ENCODE assay signal across 19 cellular contexts in genomic region chr14:100851946-100852620, GRCh38. TPM values are rescaled to one million over a fixed set of nuclear protein-coding genes. Genes with fewer than 3 reads are reported as not detected.
A peak's percentile ranks its signal among the peaks of the same experiment; 100 is the strongest.
DNase-seq lines count a peak whose midpoint lies in the region; ATAC-seq and TF ChIP-seq lines count a peak whose summit lies in the region.
"Had no signal": no experiment of that assay in that cellular context is flagged by ENCODE, and none has a peak within 500 bp of the region (broad histone marks: within the 10 kb centered on the region; RNA-seq: fewer than 3 reads in every experiment).

No MANE protein-coding gene starts in this region.

- H3K18ac ChIP-seq in IMR-90 (ENCODE audit: low read depth, low read length): no peak overlapping the region

- no peak overlapping the region for H3K9ac ChIP-seq in IMR-90 (ENCODE audit: low read depth, low read length)

- no peak overlapping the region for H2BK5ac ChIP-seq in IMR-90 (ENCODE audit: low read depth, low read length, poor library complexity, severe bottlenecking)

- POLR2A ChIA-PET in IMR-90 (lab: Charles Lee; ENCODE audit: unreplicated experiment): no interaction called here

- CTCF ChIA-PET in IMR-90 (lab: Yijun Ruan, JAX): no interaction called here

- H3K36me3 ChIP-seq in left ventricle myocardium inferior: no peaks in the 10 kb centered on the region
- H3K36me3 ChIP-seq in IMR-90 (ENCODE audit: control insufficient read depth, insufficient read depth, low read length): peaks cover 60% of the 10 kb centered on the region
- H3K36me3 ChIP-seq in mucosa of descending colon (ENCODE audit: low read depth): no peaks in the 10 kb centered on the region
- H3K36me3 ChIP-seq in vagina: no peaks in the 10 kb centered on the region

- TF ChIP-seq RAD21 in IMR-90 (IDR thresholded peaks at IDR 0.05; ENCODE audit: low read length): no peak

- no peak overlapping the region for H3K14ac ChIP-seq in IMR-90 (replicated peaks; ENCODE audit: low read depth, low read length)

- no peak overlapping the region for H4K8ac ChIP-seq in IMR-90 (ENCODE audit: low read depth in 2 of 2, low read length in 2 of 2)

- H3K4ac ChIP-seq in IMR-90 (ENCODE audit: low read depth, low read length): no peak overlapping the region

- H3K27me3 ChIP-seq in left ventricle myocardium inferior (ENCODE audit: low read depth) (peaks cover 9% of the 10 kb centered on the region), IMR-90 (ENCODE audit: control insufficient read depth, insufficient read depth, low read length) (no peaks in the 10 kb centered on the region), vagina (no peaks in the 10 kb centered on the region)
- H3K27me3 ChIP-seq: SJCRH30 had no signal

- no peak overlapping the region for H3K27ac ChIP-seq in left ventricle myocardium inferior (replicated peaks)
- H3K27ac ChIP-seq in IMR-90 (ENCODE audit: insufficient read depth, low read length): no peak overlapping the region
- peak overlapping the region; percentile 66 for H3K27ac ChIP-seq in vagina
- H3K27ac ChIP-seq: SJCRH30 had no signal

- 86% methylated on average over 11 of the region's 14 CpGs; no CpG with 5 or more reads in 1 of the 2 experiments for WGBS in IMR-90 (ENCODE audit: extremely low coverage in 2 of 2, insufficient read length in 1 of 2), 2 experiments

- no peak overlapping the region for H3K23ac ChIP-seq in IMR-90 (ENCODE audit: low read depth, low read length)

- intact Hi-C loops in Right ventricle myocardium superior (cut with DNase I): loop anchor here (10.0 kb wide), 1 partner anchor 773 kb away; no protein-coding TSS in a partner anchor
- intact Hi-C loops in left ventricle myocardium inferior (cut with micrococcal nuclease): no loop called here
- intact Hi-C loops in IMR-90 (cut with micrococcal nuclease): no loop called here
- intact Hi-C loops in mucosa of descending colon (cut with DNase I, micrococcal nuclease): loop anchor here in 1 of 2 donors (10.0 kb wide), 1 partner anchor 773 kb away; no protein-coding TSS in a partner anchor
- intact Hi-C loops in vagina (cut with DNase I): loop anchor here (10.0 kb wide), 1 partner anchor 773 kb away; no protein-coding TSS in a partner anchor

- no peak overlapping the region for H3K4me2 ChIP-seq in IMR-90 (ENCODE audit: low read depth, low read length)

- DNase-seq in Right ventricle myocardium superior (peak; percentile 45), left ventricle myocardium inferior (no peak), IMR-90 (no peak), mucosa of descending colon (peak; percentile 9 to 38 (median 17)), vagina (ENCODE audit: extremely low spot score in 2 of 2) (no peak)
- no peak for DNase-seq in stimulated activated naive CD4-positive, alpha-beta T cell treated with Interleukin-2 at 50 U/mL for 16 hours (lab: John Stamatoyannopoulos, UW)
- DNase-seq: AML-193, COR-L47, Kasumi-1, NCI-H1105 treated with DMSO at 0.1 percent for 48 hours, NCI-H1694 treated with DMSO at 0.1 percent for 48 hours, NCI-H2107, NCI-H345, RPMI8226, SJCRH30 had no signal

- TF ChIP-seq CTCF in left ventricle myocardium inferior (IDR thresholded peaks at IDR 0.05; ENCODE audit: borderline replicate concordance) (no peak), IMR-90 (conservative IDR thresholded peaks at IDR 0.05; ENCODE audit: low read depth, low read length) (no peak), mucosa of descending colon (IDR thresholded peaks at IDR 0.05) (no peak), vagina (IDR thresholded peaks at IDR 0.05) (no peak)

- no TSS peak for BruUV-seq in IMR-90 (replicated peaks; lab: Mats Ljungman, UMichigan)

- H3K4me1 ChIP-seq in left ventricle myocardium inferior (no peaks in the 10 kb centered on the region), IMR-90 (ENCODE audit: control insufficient read depth, insufficient read depth, low read length) (no peaks in the 10 kb centered on the region; the same call in 1 of the 2 replicates), mucosa of descending colon (ENCODE audit: low read depth) (no peaks in the 10 kb centered on the region), vagina (peaks cover 18% of the 10 kb centered on the region)
- H3K4me1 ChIP-seq: SJCRH30 had no signal

- TF ChIP-seq POLR2A in IMR-90 (IDR thresholded peaks at IDR 0.05; ENCODE audit: low read depth, low read length) (no peak), vagina (IDR thresholded peaks at IDR 0.05) (no peak)

- no peak overlapping the region for H2AFZ ChIP-seq in IMR-90 (replicated peaks; ENCODE audit: low read length, poor library complexity)

- H3K9me1 ChIP-seq in IMR-90 (ENCODE audit: insufficient read depth, low read length): peaks cover 25% of the 10 kb centered on the region; the same call in 1 of the 2 replicates

- no peak for ATAC-seq in Right ventricle myocardium superior (ENCODE audit: poor library complexity)
- ATAC-seq in IMR-90 (ENCODE audit: low read depth): 0 out of 2 replicates have a peak, but pooled peaks have one; percentile 13
- ATAC-seq in mucosa of descending colon: no peak
- ATAC-seq in HG02970 (IDR thresholded peaks at IDR 0.05; ENCODE audit: low FRiP score, unreplicated experiment): no peak
- ATAC-seq in GM19328 (IDR thresholded peaks at IDR 0.05; ENCODE audit: unreplicated experiment): no peak

- H3K4me3 ChIP-seq in left ventricle myocardium inferior (no peak overlapping the region), IMR-90 (ENCODE audit: insufficient read depth, low read depth, low read length) (no peak overlapping the region), mucosa of descending colon (no peak overlapping the region), vagina (no peak overlapping the region)
- H3K4me3 ChIP-seq: SJCRH30 had no signal

- H3K56ac ChIP-seq in IMR-90 (ENCODE audit: extremely low read depth, insufficient read depth, low read length): no peak overlapping the region

- no peaks in the 10 kb centered on the region for H3K9me3 ChIP-seq in left ventricle myocardium inferior (replicated peaks)
- H3K9me3 ChIP-seq in IMR-90 (ENCODE audit: control insufficient read depth, insufficient read depth, low read length): no peaks in the 10 kb centered on the region
- no peaks in the 10 kb centered on the region for H3K9me3 ChIP-seq in mucosa of descending colon
- no peaks in the 10 kb centered on the region for H3K9me3 ChIP-seq in vagina

- no peak overlapping the region for H2BK120ac ChIP-seq in IMR-90 (ENCODE audit: low read depth, low read length)

- H3K79me1 ChIP-seq in IMR-90 (ENCODE audit: low read depth in 1 of 2, low read length in 2 of 2): peaks cover 0 to 43% of the 10 kb centered on the region in 2 experiments; a peak in 2 of 4 replicates

- H2BK20ac ChIP-seq in IMR-90 (ENCODE audit: low read depth, low read length): no peak overlapping the region

- H4K20me1 ChIP-seq in IMR-90 (ENCODE audit: insufficient read depth, low read length): peaks cover 99% of the 10 kb centered on the region

- no peak overlapping the region for H4K91ac ChIP-seq in IMR-90 (ENCODE audit: insufficient read depth, low read depth, low read length)

- dilution Hi-C loops in IMR-90 (cut with HindIII; ENCODE audit: low sequenced_read_pairs, unreplicated experiment): no loop called here

- in situ Hi-C loops in IMR-90 (cut with MboI; ENCODE audit: low sequenced_read_pairs): no loop called here

- no peak overlapping the region for H4K5ac ChIP-seq in IMR-90 (ENCODE audit: low read depth, low read length)

- H2BK15ac ChIP-seq in IMR-90 (ENCODE audit: low read depth, low read length): no peak overlapping the region

- H2AK9ac ChIP-seq in IMR-90 (replicated peaks; ENCODE audit: low read depth, low read length, poor library complexity): no peak overlapping the region

- H2AK5ac ChIP-seq in IMR-90 (ENCODE audit: low read depth, low read length): no peak overlapping the region

TF ChIP-seq in IMR-90, 13 proteins besides CTCF, POLR2A, EP300 and RAD21:
- TF ChIP-seq SMC3 (IDR thresholded peaks at IDR 0.05; ENCODE audit: low read depth, low read length) (no peak), RFX5 (IDR thresholded peaks at IDR 0.05; ENCODE audit: low read depth, low read length) (no peak), MAZ (IDR thresholded peaks at IDR 0.05; ENCODE audit: borderline replicate concordance, low read depth, low read length) (no peak)
TF ChIP-seq in IMR-90: peak in this region for 0.

RNA-seq across cellular contexts. Expression of gene MEG3, which starts 26.2 kb away (rescaled TPM):
- 24.7 TPM for total RNA-seq in Right ventricle myocardium superior
- 17.5 TPM for total RNA-seq in left ventricle myocardium inferior
- total RNA-seq in IMR-90 (2012; rRNA removed): 31.5 and 32.5 TPM in 2 replicates
- polyA plus RNA-seq in IMR-90 (2012; rRNA removed): 518 and 556 TPM in 2 replicates
- 53.8 and 53.9 TPM in 2 replicates for polyA plus RNA-seq in IMR-90 (2012; cell fraction: cytosol; rRNA removed)
- 8,555 and 8,817 TPM in 2 replicates for polyA plus RNA-seq in IMR-90 (2012; cell fraction: nucleus; rRNA removed; ENCODE audit: low replicate concordance)
- total RNA-seq in mucosa of descending colon: 10 to 100 TPM; 13.8 to 32.2 (median 16.4) TPM
- 126 TPM for total RNA-seq in vagina

RNA-seq across cellular contexts. Expression of gene RTL1, which starts 51.4 kb away (rescaled TPM):
- not detected for total RNA-seq in Right ventricle myocardium superior
- not detected for total RNA-seq in left ventricle myocardium inferior
- total RNA-seq in IMR-90 (2012; rRNA removed): not detected in 2 replicates
- not detected in 2 replicates for polyA plus RNA-seq in IMR-90 (2012; rRNA removed)
- polyA plus RNA-seq in IMR-90 (2012; cell fraction: cytosol; rRNA removed): not detected in 2 replicates
- polyA plus RNA-seq in IMR-90 (2012; cell fraction: nucleus; rRNA removed; ENCODE audit: low replicate concordance): not detected in 2 replicates
- not detected for total RNA-seq in mucosa of descending colon
- not detected for total RNA-seq in vagina
- total RNA-seq: Daoy, H1 had no signal
- polyA plus RNA-seq: H1 had no signal

Comparison
In these comparisons a context has a peak if more than half of its experiments do, and no peak if none do; other contexts are left out.
1. DNase-seq: peak in Right ventricle myocardium superior (single experiment) and mucosa of descending colon (3 of 3); none in left ventricle myocardium inferior (single experiment), IMR-90 (single experiment), vagina (0 of 2) and stimulated activated naive CD4-positive, alpha-beta T cell treated with Interleukin-2 at 50 U/mL for 16 hours (single experiment).
2. intact Hi-C loops: an anchor here in Right ventricle myocardium superior (10.0 kb wide) and vagina (10.0 kb wide); none called in left ventricle myocardium inferior and IMR-90.